20 cellular contexts compared by ENCODE assay signal in the genomic region with DNA sequence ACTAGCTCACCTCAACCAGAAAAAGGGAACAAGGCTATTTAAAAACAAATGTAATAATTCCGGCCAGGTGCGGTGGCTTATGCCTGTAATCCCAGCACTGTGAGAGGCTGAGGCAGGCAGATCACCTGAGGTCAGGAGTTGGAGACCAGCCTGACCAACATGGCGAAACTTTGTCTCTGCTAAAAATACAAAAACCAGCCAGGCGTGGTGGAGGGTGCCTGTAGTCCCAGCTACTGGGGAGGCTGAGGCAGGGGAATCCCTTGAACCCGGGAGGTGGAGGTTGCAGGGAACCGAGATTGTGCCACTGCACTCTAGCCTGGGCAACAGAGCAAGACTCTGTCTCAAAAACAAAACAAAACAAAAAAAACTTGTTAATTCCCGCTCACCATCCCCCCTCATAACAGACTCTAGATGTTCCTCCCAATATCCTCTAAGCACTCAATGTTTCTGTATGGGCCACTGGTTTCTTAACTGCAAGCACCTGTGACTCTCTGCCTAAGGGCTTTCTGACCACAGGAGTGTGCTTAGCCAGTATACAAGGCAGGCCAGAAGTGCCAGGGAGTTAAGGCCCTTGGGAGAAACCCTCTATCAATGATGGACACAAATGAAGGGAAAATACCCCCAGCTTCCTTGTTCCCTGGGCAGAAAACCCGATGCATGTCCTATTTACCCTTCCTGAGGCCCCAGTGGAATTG. TPM values are rescaled to one million over a fixed set of nuclear protein-coding genes. Genes with fewer than 3 reads are reported as not detected.
DNase-seq lines count a peak whose midpoint lies in the region; ATAC-seq and TF ChIP-seq lines count a peak whose summit lies in the region.
"Had no signal": no experiment of that assay in that cellular context is flagged by ENCODE, and none has a peak within 500 bp of the region (broad histone marks: within the 10 kb centered on the region; RNA-seq: fewer than 3 reads in every experiment).

No MANE protein-coding gene starts in this region.

- H3K9me3 ChIP-seq in left lung (no peaks in the 10 kb centered on the region), A673 (ENCODE audit: low read depth, low read length, poor library complexity, severe bottlenecking) (no peaks in the 10 kb centered on the region)
- H3K9me3 ChIP-seq: A549, BE2C, HAP-1, SJCRH30 had no signal

- POLR2A ChIA-PET in A673 (lab: Charles Lee; ENCODE audit: low non-redundant PET) = no interaction called here

- H3K27me3 ChIP-seq in left lung (no peaks in the 10 kb centered on the region), A673 (replicated peaks; ENCODE audit: insufficient read depth, low read depth, low read length, poor library complexity) (no peaks in the 10 kb centered on the region)
- H3K27me3 ChIP-seq: BE2C, SJCRH30 had no signal

- no peaks in the 10 kb centered on the region for H3K36me3 Mint-ChIP-seq in activated naive CD4-positive, alpha-beta T cell treated with anti-CD3 and anti-CD28 coated beads, Interleukin-2, amount 10 ng/mL, durations not matched to agents 7 days and 5 days

- peak; percentile 80 for ATAC-seq in left lung
- no peak for ATAC-seq in HG02623 (IDR thresholded peaks at IDR 0.05; ENCODE audit: unreplicated experiment)
- ATAC-seq: A549, HepG2, T-cell had no signal

- no peaks in the 10 kb centered on the region for H3K4me1 Mint-ChIP-seq in activated naive CD4-positive, alpha-beta T cell treated with anti-CD3 and anti-CD28 coated beads, Interleukin-2, amount 10 ng/mL, durations not matched to agents 7 days and 5 days
- H3K4me1 Mint-ChIP-seq: T-cell had no signal

- TF ChIP-seq CTCF in left lung (IDR thresholded peaks at IDR 0.05) (no peak), A673 (conservative IDR thresholded peaks at IDR 0.05; ENCODE audit: low read depth, low read length) (no peak)

- H3K36me3 ChIP-seq in left lung = no peaks in the 10 kb centered on the region
- no peaks in the 10 kb centered on the region for H3K36me3 ChIP-seq in A673 (ENCODE audit: insufficient read depth, low read length, poor library complexity, severe bottlenecking)
- H3K36me3 ChIP-seq: BE2C, HAP-1, SJCRH30 had no signal

- CTCF ChIA-PET in activated naive CD4-positive, alpha-beta T cell treated with anti-CD3 and anti-CD28 coated beads, Interleukin-2, amount 10 ng/mL, durations not matched to agents 7 days and 5 days (lab: Charles Lee) = no interaction called here
- CTCF ChIA-PET in A673 (lab: Charles Lee) = interaction anchor here (0.6 kb wide), 1 partner anchor 16 kb away, joined by 5 read pairs; no protein-coding TSS in a partner anchor

- intact Hi-C loops in left lung (cut with DNase I) = no loop called here
- intact Hi-C loops in A673 (cut with micrococcal nuclease; ENCODE audit: unreplicated experiment) = no loop called here

- H3K4me3 Mint-ChIP-seq in activated naive CD4-positive, alpha-beta T cell treated with anti-CD3 and anti-CD28 coated beads, Interleukin-2, amount 10 ng/mL, durations not matched to agents 7 days and 5 days = no peak overlapping the region
- H3K4me3 Mint-ChIP-seq: T-cell had no signal

- H3K4me3 ChIP-seq in left lung = no peak overlapping the region
- no peak overlapping the region for H3K4me3 ChIP-seq in A673 (ENCODE audit: low read depth, low read length, poor library complexity, severe bottlenecking)
- H3K4me3 ChIP-seq: A549, GM23248, HAP-1, SJCRH30 had no signal

- no TSS peak for BruUV-seq in A673 (replicated peaks; lab: Mats Ljungman, UMichigan)

- H3K27me3 Mint-ChIP-seq in activated naive CD4-positive, alpha-beta T cell treated with anti-CD3 and anti-CD28 coated beads, Interleukin-2, amount 10 ng/mL, durations not matched to agents 7 days and 5 days = no peaks in the 10 kb centered on the region

- no peak for DNase-seq in activated naive CD4-positive, alpha-beta T cell treated with anti-CD3 and anti-CD28 coated beads, Interleukin-2, amount 10 ng/mL, durations not matched to agents 7 days and 5 days
- no peak for DNase-seq in activated naive CD4-positive, alpha-beta T cell (lab: John Stamatoyannopoulos, UW)
- DNase-seq in NCI-H69 (lab: John Stamatoyannopoulos, UW) (peak; percentile 42), left lung (no peak), A673 (ENCODE audit: low spot score) (no peak), NCI-H146 (lab: John Stamatoyannopoulos, UW) (no peak)
- DNase-seq: BE2C, GM23248, KBM-7, NCI-H1105, NCI-H2081 treated with DMSO at 0.1 percent for 48 hours, NCI-H446 treated with DMSO at 0.1 percent for 48 hours, NCI-H526 treated with DMSO at 0.1 percent for 48 hours, SJCRH30, T-cell had no signal

- peak overlapping the region; percentile 24 for H3K27ac Mint-ChIP-seq in activated naive CD4-positive, alpha-beta T cell treated with anti-CD3 and anti-CD28 coated beads, Interleukin-2, amount 10 ng/mL, durations not matched to agents 7 days and 5 days
- H3K27ac Mint-ChIP-seq: T-cell had no signal

- H3K27ac ChIP-seq in left lung (no peak overlapping the region), A673 (ENCODE audit: low read depth, low read length, poor library complexity, severe bottlenecking) (no peak overlapping the region)
- H3K27ac ChIP-seq: A549, GM23248, HL-60, SJCRH30 had no signal

- H3K9me3 Mint-ChIP-seq in activated naive CD4-positive, alpha-beta T cell treated with anti-CD3 and anti-CD28 coated beads, Interleukin-2, amount 10 ng/mL, durations not matched to agents 7 days and 5 days = peaks cover 2% of the 10 kb centered on the region

- no peaks in the 10 kb centered on the region for H3K4me1 ChIP-seq in left lung
- no peaks in the 10 kb centered on the region for H3K4me1 ChIP-seq in A673 (ENCODE audit: insufficient read depth, low read length, poor library complexity, severe bottlenecking)
- H3K4me1 ChIP-seq: BE2C, SJCRH30 had no signal

RNA-seq across cellular contexts. Expression of gene THOC2, which starts 21.0 kb away (rescaled TPM):
- 10 to 100 TPM; 78.2 to 87.7 TPM for total RNA-seq in left lung
- total RNA-seq in A673 (2021) = 103 and 104 TPM in 2 replicates
